21 cellular contexts compared by ENCODE assay signal in genomic region chr2:17429130-17429529, GRCh38.
DNase-seq lines count a peak whose midpoint lies in the region; ATAC-seq, FAIRE-seq and TF ChIP-seq lines count a peak whose summit lies in the region.
"Had no signal": no experiment of that assay in that cellular context is flagged by ENCODE, and none has a peak within 500 bp of the region (broad histone marks: within the 10 kb centered on the region; RNA-seq: fewer than 3 reads in every experiment).

No MANE protein-coding gene starts in this region.

- H3K9ac ChIP-seq in mammary epithelial cell (ENCODE audit: insufficient read depth, low read length) = no peak overlapping the region

- H4K20me1 ChIP-seq in mammary epithelial cell (ENCODE audit: insufficient read depth, low read length) = no peaks in the 10 kb centered on the region

- WGBS in mammary epithelial cell (ENCODE audit: low coverage, missing lambda C conversion rate) = 0% methylated on average over 1 of the region's 1 CpG

- H3K79me2 ChIP-seq in mammary epithelial cell (ENCODE audit: insufficient read depth, low read length) = no peaks in the 10 kb centered on the region

- dilution Hi-C loops in mammary epithelial cell (cut with HindIII; ENCODE audit: low sequenced_read_pairs) = no loop called here

- H3K27me3 ChIP-seq in mammary epithelial cell (ENCODE audit: insufficient read depth, low read length) = no peaks in the 10 kb centered on the region
- H3K27me3 ChIP-seq: SJSA1, vagina had no signal

- intact Hi-C loops in mammary epithelial cell (cut with micrococcal nuclease) = loop anchor here (1.0 to 2.0 kb wide), 3 partner anchors 12 to 126 kb away; partner anchors contain the start of gene VSNL1

- TF ChIP-seq POLR2A in GM12891 (IDR thresholded peaks at IDR 0.05; ENCODE audit: low read depth, low read length) = no peak

- TF ChIP-seq CTCF in AG09309 (IDR thresholded peaks at IDR 0.05; ENCODE audit: control insufficient read depth, insufficient read depth, low read depth, low read length, missing control alignments) (no peak), mammary epithelial cell (conservative IDR thresholded peaks at IDR 0.05 in 1 of 2, IDR thresholded peaks at IDR 0.05 in 1 of 2; ENCODE audit: extremely low read depth in 1 of 2, insufficient read depth in 1 of 2, low read depth in 1 of 2, low read length in 2 of 2) (no peak)

- H3K4me2 ChIP-seq in mammary epithelial cell (ENCODE audit: insufficient read depth, low read depth, low read length) = peak overlapping the region; percentile 78

- in situ Hi-C loops in mammary epithelial cell (cut with MboI; ENCODE audit: low sequenced_read_pairs in 2 of 2) = no loop called here

- DNase-seq in AG09309 (ENCODE audit: low read depth) (peak; percentile 75), LHCN-M2 (ENCODE audit: low read depth) (peak; percentile 87), mammary epithelial cell (peak; percentile 95), kidney glomerular epithelial cell (lab: John Stamatoyannopoulos, UW) (peak; percentile 20), GM12891 (ENCODE audit: insufficient read length, low spot score) (no peak), DMS53 (lab: John Stamatoyannopoulos, UW) (no peak)
- no peak for DNase-seq in NK-92 treated with Interleukin-12 subunit alpha and Interleukin-12 subunit beta, amount 100 ng/mL, for 24 hours (lab: John Stamatoyannopoulos, UW)
- DNase-seq: activated CD4-positive, alpha-beta T cell treated with anti-CD3 and anti-CD28 coated beads for 48 hours; activated CD8-positive, alpha-beta memory T cell treated with anti-CD3 and anti-CD28 coated beads, Interleukin-2, amount 50 U/mL, for 48 hours; activated naive CD4-positive, alpha-beta T cell treated with Interleukin-2 at 50 U/mL for 16 hours; CD8-positive, alpha-beta memory T cell; NCI-H2029; NCI-H510A treated with DMSO at 0.1 percent for 48 hours; posterior cingulate gyrus; stimulated activated naive CD8-positive, alpha-beta T cell treated with anti-CD3 and anti-CD28 coated beads, Interleukin-15, amount 100 ng/mL, for 72 hours; T1000 had no signal

- H3K4me1 ChIP-seq in mammary epithelial cell (ENCODE audit: insufficient read depth, low read length) = peaks cover 27% of the 10 kb centered on the region
- H3K4me1 ChIP-seq: vagina had no signal

- ATAC-seq in HG02798 (IDR thresholded peaks at IDR 0.05; ENCODE audit: poor library complexity, unreplicated experiment) = no peak
- ATAC-seq: left lobe of liver; stimulated activated naive CD8-positive, alpha-beta T cell treated with anti-CD3 and anti-CD28 coated beads, Interleukin-15, amount 100 ng/mL, for 72 hours had no signal

- no peaks in the 10 kb centered on the region for H3K36me3 ChIP-seq in mammary epithelial cell (ENCODE audit: insufficient read depth, low read length)
- H3K36me3 ChIP-seq: SJSA1, vagina had no signal

- H3K27ac ChIP-seq in mammary epithelial cell (ENCODE audit: insufficient read depth, low read depth, low read length) = peak overlapping the region; percentile 82
- H3K27ac ChIP-seq: SJSA1, vagina had no signal

- no peak overlapping the region for H2AFZ ChIP-seq in mammary epithelial cell (ENCODE audit: low read depth, low read length)

- H3K4me3 ChIP-seq in AG09309 (ENCODE audit: control insufficient read depth, low read depth, low read length) (no peak overlapping the region), mammary epithelial cell (replicated peaks in 1 of 3; ENCODE audit: insufficient read depth in 1 of 3, low read depth in 2 of 3, low read length in 3 of 3) (peak overlapping the region in 1 of 3 experiments; percentile 15)
- H3K4me3 ChIP-seq: SJSA1, vagina had no signal

- no TSS peak for BruUV-seq in mammary epithelial cell (replicated peaks; lab: Mats Ljungman, UMichigan)

- H3K9me3 ChIP-seq in mammary epithelial cell (replicated peaks; ENCODE audit: insufficient read depth, low read length) = no peaks in the 10 kb centered on the region
- H3K9me3 ChIP-seq: SJSA1, vagina had no signal

- no peak for FAIRE-seq in GM12891 (lab: Jason Lieb, UNC)
- FAIRE-seq: HTR-8/SVneo had no signal

- CTCF ChIA-PET in mammary epithelial cell (lab: Charles Lee; ENCODE audit: low non-redundant PET) = no interaction called here

TF ChIP-seq in GM12891, 5 proteins besides CTCF, POLR2A, EP300 and RAD21:
- TF ChIP-seq POU2F2 (IDR thresholded peaks at IDR 0.05; ENCODE audit: low read depth, low read length) (no peak), PAX5 (IDR thresholded peaks at IDR 0.05; ENCODE audit: insufficient read depth, low read length, severe bottlenecking) (no peak), TAF1 (IDR thresholded peaks at IDR 0.05; ENCODE audit: low read depth, low read length) (no peak), SPI1 (IDR thresholded peaks at IDR 0.05; ENCODE audit: low read depth, low read length) (no peak), POLR2AphosphoS5 (IDR thresholded peaks at IDR 0.05; ENCODE audit: low read depth, low read length) (no peak)

Comparison
In these comparisons a context has a peak if more than half of its experiments do, and no peak if none do; other contexts are left out.
1. DNase-seq: peak in AG09309 (single experiment), LHCN-M2 (single experiment), mammary epithelial cell (single experiment) and kidney glomerular epithelial cell (single experiment); none in GM12891 (single experiment), DMS53 (single experiment) and NK-92 treated with Interleukin-12 subunit alpha and Interleukin-12 subunit beta, amount 100 ng/mL, for 24 hours (single experiment).